In the genomic region with DNA sequence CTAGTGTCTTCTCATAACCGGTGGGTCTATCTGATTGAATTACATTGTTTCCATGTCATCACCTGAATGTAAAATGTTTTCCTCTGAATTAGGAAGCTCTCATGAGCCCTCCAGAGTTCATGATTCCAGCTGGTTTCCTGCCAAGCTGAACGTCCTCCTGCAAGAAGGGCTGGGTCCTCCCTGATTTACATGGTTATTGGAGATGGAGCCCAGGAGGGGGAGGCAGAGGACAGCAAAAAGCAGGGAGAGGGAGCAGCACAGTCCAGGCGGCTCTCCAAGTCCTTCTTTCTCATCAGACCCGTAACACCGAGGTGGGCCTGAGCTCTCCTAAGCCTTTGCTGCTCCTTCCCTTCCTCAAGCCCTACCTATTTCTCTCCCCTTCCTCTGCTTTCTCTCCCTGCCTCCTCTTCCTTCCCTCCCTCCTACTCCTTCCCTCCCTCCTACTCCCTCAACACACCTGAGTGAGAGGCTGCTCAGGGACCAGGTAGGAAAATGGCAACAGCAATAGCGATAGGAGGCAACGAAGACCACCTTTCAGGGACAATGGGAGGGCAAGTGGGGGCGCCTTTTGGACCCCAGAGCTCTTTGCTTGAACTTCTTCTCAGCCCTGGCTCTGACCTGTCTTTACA, we compare ENCODE assay signal across 8 cellular contexts.
DNase-seq lines count a peak whose midpoint lies in the region; ATAC-seq and TF ChIP-seq lines count a peak whose summit lies in the region.

No MANE protein-coding gene starts in this region.

- H2BK12ac ChIP-seq in H9 (ENCODE audit: insufficient read length, low read depth, low read length), result no peak overlapping the region

- no peaks in the 10 kb centered on the region for H3K27me3 ChIP-seq in H9 (ENCODE audit: insufficient read depth, low read length)
- no peaks in the 10 kb centered on the region for H3K27me3 ChIP-seq in right lobe of liver

- H3K4ac ChIP-seq in H9 (ENCODE audit: low read depth, low read length), result no peak overlapping the region

- no peak overlapping the region for H2AFZ ChIP-seq in H9 (ENCODE audit: low read length)

- peak; percentile 23 to 48 (median 37) for ATAC-seq in right lobe of liver
- ATAC-seq in natural killer cell treated with Interleukin-12 subunit alpha and Interleukin-12 subunit beta and Interleukin-15 and Interleukin-18, amount 100 ng/mL, for 72 hours, result no peak

- H3K79me2 ChIP-seq in H9 (ENCODE audit: insufficient read depth, low read length), result no peaks in the 10 kb centered on the region

- no peaks in the 10 kb centered on the region for H4K20me1 ChIP-seq in H9 (ENCODE audit: control insufficient read depth, insufficient read depth, insufficient read length)

- no peak overlapping the region for H3K56ac ChIP-seq in H9 (ENCODE audit: insufficient read length, low read depth, low read length)

- no peak overlapping the region for H3K9ac ChIP-seq in H9 (ENCODE audit: extremely low read depth, insufficient read length, low read length)

- no peak overlapping the region for H2BK120ac ChIP-seq in H9 (ENCODE audit: low read depth, low read length, poor library complexity, severe bottlenecking)

- H3K14ac ChIP-seq in H9 (ENCODE audit: insufficient read depth, low read length), result no peak overlapping the region

- no peak overlapping the region for H2BK5ac ChIP-seq in H9 (ENCODE audit: insufficient read length, low read length)

- H3K36me3 Mint-ChIP-seq in H9 (ENCODE audit: insufficient read depth in 1 of 3, low read depth in 3 of 3), result peaks cover 0 to 1% (median 0%) of the 10 kb centered on the region in 3 experiments; a peak in 2 of 7 replicates
- no peaks in the 10 kb centered on the region for H3K36me3 Mint-ChIP-seq in natural killer cell treated with Interleukin-12 subunit alpha and Interleukin-12 subunit beta and Interleukin-15 and Interleukin-18, amount 100 ng/mL, for 72 hours

- no peak overlapping the region for H2BK15ac ChIP-seq in H9 (ENCODE audit: low read depth, low read length)

- no peak overlapping the region for H3T11ph ChIP-seq in H9 (ENCODE audit: low read length)

- no peaks in the 10 kb centered on the region for H3K4me1 ChIP-seq in H9 (ENCODE audit: insufficient read depth, low read length)
- no peaks in the 10 kb centered on the region for H3K4me1 ChIP-seq in right lobe of liver

- no CpG with 5 or more reads among the region's 8 CpGs for WGBS in H9 (ENCODE audit: extremely low coverage, insufficient read length, low lambda C conversion rate)
- 31% methylated on average over 8 of the region's 8 CpGs for WGBS in right lobe of liver (ENCODE audit: insufficient coverage, low coverage, low lambda C conversion rate, missing lambda C conversion rate)

- peaks cover 10% of the 10 kb centered on the region for H3K27me3 Mint-ChIP-seq in H9 (ENCODE audit: low read depth)
- H3K27me3 Mint-ChIP-seq in natural killer cell treated with Interleukin-12 subunit alpha and Interleukin-12 subunit beta and Interleukin-15 and Interleukin-18, amount 100 ng/mL, for 72 hours, result peaks cover 25 to 37% of the 10 kb centered on the region in 2 donors

- H3K4me3 ChIP-seq in AG10803 (ENCODE audit: low read length) (no peak overlapping the region), choroid plexus epithelial cell (ENCODE audit: low read depth, low read length) (no peak overlapping the region), right lobe of liver (no peak overlapping the region)

- no peak for TF ChIP-seq POLR2A in right lobe of liver (IDR thresholded peaks at IDR 0.05)

- no peak overlapping the region for H4K8ac ChIP-seq in H9 (replicated peaks; ENCODE audit: insufficient read length, low read depth, low read length)

- no peak overlapping the region for H3K4me2 ChIP-seq in H9 (ENCODE audit: insufficient read depth, insufficient read length, low read length)

- no peaks in the 10 kb centered on the region for H3K23me2 ChIP-seq in H9 (ENCODE audit: insufficient read length, low read depth, low read length, poor library complexity, severe bottlenecking)

- peak; percentile 65 for TF ChIP-seq CTCF in AG10803 (conservative IDR thresholded peaks at IDR 0.05; ENCODE audit: low read length)
- peak; percentile 85 for TF ChIP-seq CTCF in H9 (conservative IDR thresholded peaks at IDR 0.05)
- peak; percentile 84 for TF ChIP-seq CTCF in choroid plexus epithelial cell (conservative IDR thresholded peaks at IDR 0.05; ENCODE audit: low read depth, low read length)
- peak in 3 of 4 donors; percentile 27 to 36 (median 32) for TF ChIP-seq CTCF in right lobe of liver (IDR thresholded peaks at IDR 0.05)

- peaks cover 2 to 5% of the 10 kb centered on the region in 2 experiments; a peak in 4 of 5 replicates for H3K9me3 Mint-ChIP-seq in H9
- no peaks in the 10 kb centered on the region for H3K9me3 Mint-ChIP-seq in natural killer cell treated with Interleukin-12 subunit alpha and Interleukin-12 subunit beta and Interleukin-15 and Interleukin-18, amount 100 ng/mL, for 72 hours

- H3K23ac ChIP-seq in H9 (ENCODE audit: insufficient read length, low read depth, low read length), result no peak overlapping the region

- H3K79me1 ChIP-seq in H9 (ENCODE audit: insufficient read depth, low read depth, low read length, poor library complexity, severe bottlenecking), result no peaks in the 10 kb centered on the region

- H3K4me3 Mint-ChIP-seq in H9, result no peak overlapping the region
- H3K4me3 Mint-ChIP-seq in natural killer cell treated with Interleukin-12 subunit alpha and Interleukin-12 subunit beta and Interleukin-15 and Interleukin-18, amount 100 ng/mL, for 72 hours, result no peak overlapping the region

- no peak overlapping the region for H2AK5ac ChIP-seq in H9 (ENCODE audit: insufficient read length, low read length)

- H3K27ac Mint-ChIP-seq in H9, result no peak overlapping the region
- H3K27ac Mint-ChIP-seq in natural killer cell treated with Interleukin-12 subunit alpha and Interleukin-12 subunit beta and Interleukin-15 and Interleukin-18, amount 100 ng/mL, for 72 hours, result no peak overlapping the region

- no peak overlapping the region for H4K91ac ChIP-seq in H9 (ENCODE audit: insufficient read length, low read depth, low read length)

- H3K27ac ChIP-seq in H9 (ENCODE audit: insufficient read length, low read depth, low read length) (no peak overlapping the region), right lobe of liver (no peak overlapping the region)

- DNase-seq in AG10803 (ENCODE audit: low read depth) (peak; percentile 57), H9 (peak; percentile 82), NCI-H526 treated with DMSO at 0.1 percent for 48 hours (lab: John Stamatoyannopoulos, UW) (peak; percentile 30), choroid plexus epithelial cell (ENCODE audit: low read depth) (peak; percentile 85), right lobe of liver (peak in 1 of 3 donors; percentile 25), T-helper 2 cell (no peak)
- no peak for DNase-seq in natural killer cell treated with Interleukin-12 subunit alpha and Interleukin-12 subunit beta and Interleukin-15 and Interleukin-18, amount 100 ng/mL, for 72 hours (ENCODE audit: low spot score)
- no peak for DNase-seq in stimulated activated CD4-positive, alpha-beta T cell treated with anti-CD3 and anti-CD28 coated beads, Interleukin-2, amount 100 ng/mL, for 48 hours

- H3K9me3 ChIP-seq in H9 (ENCODE audit: control insufficient read depth, low read depth, low read length), result no peaks in the 10 kb centered on the region
- H3K9me3 ChIP-seq in right lobe of liver, result peaks cover 0 to 3% (median 0%) of the 10 kb centered on the region in 4 donors

- H3K4me1 Mint-ChIP-seq in H9, result peaks cover 8 to 17% of the 10 kb centered on the region in 2 experiments; a peak in 3 of 4 replicates
- H3K4me1 Mint-ChIP-seq in natural killer cell treated with Interleukin-12 subunit alpha and Interleukin-12 subunit beta and Interleukin-15 and Interleukin-18, amount 100 ng/mL, for 72 hours (ENCODE audit: low read depth in 2 of 2), result no peaks in the 10 kb centered on the region

- H4K5ac ChIP-seq in H9 (ENCODE audit: insufficient read length, low read depth, low read length), result no peak overlapping the region

- H2BK20ac ChIP-seq in H9 (ENCODE audit: low read depth, low read length, poor library complexity, severe bottlenecking), result no peak overlapping the region

- H3K36me3 ChIP-seq in right lobe of liver, result no peaks in the 10 kb centered on the region

- intact Hi-C loops in right lobe of liver (cut with DNase I), result no loop called here

- no peak overlapping the region for H3K18ac ChIP-seq in H9 (ENCODE audit: insufficient read length, low read depth, low read length)

Comparison
In these comparisons a context has a peak if more than half of its experiments do, and no peak if none do; other contexts are left out.
1. DNase-seq: peak in AG10803 (single experiment), H9 (single experiment), NCI-H526 treated with DMSO at 0.1 percent for 48 hours (single experiment) and choroid plexus epithelial cell (single experiment); none in natural killer cell treated with Interleukin-12 subunit alpha and Interleukin-12 subunit beta and Interleukin-15 and Interleukin-18, amount 100 ng/mL, for 72 hours (single experiment), stimulated activated CD4-positive, alpha-beta T cell treated with anti-CD3 and anti-CD28 coated beads, Interleukin-2, amount 100 ng/mL, for 48 hours (0 of 2) and T-helper 2 cell (0 of 5).
2. CTCF ChIP-seq: peak in every context shown above with its lines; median percentile 85 in H9; 84 in choroid plexus epithelial cell; 65 in AG10803; 32 in right lobe of liver.
3. ATAC-seq: peak in right lobe of liver (4 of 4); none in natural killer cell treated with Interleukin-12 subunit alpha and Interleukin-12 subunit beta and Interleukin-15 and Interleukin-18, amount 100 ng/mL, for 72 hours (0 of 2).